18 cellular contexts compared by ENCODE assay signal in the genomic region with DNA sequence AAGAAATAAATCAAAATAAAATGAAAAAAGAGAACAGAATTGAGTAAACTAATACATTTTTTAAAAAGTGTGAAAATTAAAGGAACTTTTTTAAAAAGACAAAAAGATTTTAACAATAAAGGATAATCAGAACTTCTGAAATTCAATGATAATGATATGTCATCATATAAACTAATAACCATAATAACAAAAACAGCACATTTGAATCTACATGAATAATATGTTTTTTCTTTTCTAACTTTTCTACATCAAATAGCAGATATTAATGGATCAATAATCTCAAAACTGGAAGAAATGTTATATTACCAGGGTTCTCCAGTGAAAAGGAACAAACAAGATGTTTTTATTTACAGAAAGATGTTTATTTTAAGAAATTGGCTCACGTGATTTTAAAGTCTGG.
A peak's percentile ranks its signal among the peaks of the same experiment; 100 is the strongest.
DNase-seq lines count a peak whose midpoint lies in the region; ATAC-seq, FAIRE-seq and TF ChIP-seq lines count a peak whose summit lies in the region.
"Had no signal": no experiment of that assay in that cellular context is flagged by ENCODE, and none has a peak within 500 bp of the region (broad histone marks: within the 10 kb centered on the region; RNA-seq: fewer than 3 reads in every experiment).

No MANE protein-coding gene starts in this region.

- H3K9ac ChIP-seq in endothelial cell of umbilical vein (replicated peaks; ENCODE audit: extremely low read depth, insufficient read depth, low read length): no peak overlapping the region

- no peaks in the 10 kb centered on the region for H3K9me1 ChIP-seq in endothelial cell of umbilical vein (replicated peaks; ENCODE audit: control insufficient read depth, extremely low read depth, insufficient read depth, low read length)

- H3K4me1 ChIP-seq in ACC112 (ENCODE audit: control insufficient read depth, insufficient read depth, low read length, unreplicated experiment) (peaks cover 28% of the 10 kb centered on the region), RWPE2 (ENCODE audit: insufficient read depth, poor library complexity, severe bottlenecking) (peaks cover 29% of the 10 kb centered on the region), endothelial cell of umbilical vein (ENCODE audit: control insufficient read depth, extremely low read depth, insufficient read depth, low read length) (peaks cover 18% of the 10 kb centered on the region), neuron (ENCODE audit: insufficient read depth, low read length) (peaks cover 14% of the 10 kb centered on the region)
- H3K4me1 ChIP-seq: HAP-1 had no signal

- CTCF ChIA-PET in endothelial cell of umbilical vein (lab: Charles Lee): no interaction called here

- TF ChIP-seq POLR2A in endothelial cell of umbilical vein (IDR thresholded peaks at IDR 0.05; ENCODE audit: low read depth, low read length): no peak

- POLR2A ChIA-PET in endothelial cell of umbilical vein (lab: Charles Lee): no interaction called here

- FAIRE-seq in endothelial cell of umbilical vein (lab: Jason Lieb, UNC): no peak

- dilution Hi-C loops in endothelial cell of umbilical vein (cut with MboI; ENCODE audit: extremely low pct_ligation_motif_present, low sequenced_read_pairs): no loop called here

- DNase-seq in RWPE2 (ENCODE audit: low spot score): no peak
- DNase-seq in endothelial cell of umbilical vein (ENCODE audit: low read depth, low spot score): no peak
- no peak for DNase-seq in NCI-H2081 treated with DMSO at 0.1 percent for 48 hours (lab: John Stamatoyannopoulos, UW)
- DNase-seq in activated CD4-positive, CD25-positive, alpha-beta regulatory T cell treated with anti-CD3 and anti-CD28 coated beads, Interleukin-2, amount 50 U/mL, for 72 hours: no peak
- DNase-seq in superior temporal gyrus (ENCODE audit: extremely low spot score): no peak
- DNase-seq in NCI-H1694 treated with DMSO at 0.1 percent for 48 hours (lab: John Stamatoyannopoulos, UW): no peak
- DNase-seq: ACHN; CD4-positive, CD25-positive, alpha-beta regulatory T cell; DMS53; NCI-H1436; NCI-H2081; NCI-H2227 treated with DMSO at 0.1 percent for 48 hours; NCI-H526; NK-92 treated with Interleukin-12 subunit alpha and Interleukin-12 subunit beta, amount 100 ng/mL, for 24 hours; OCI-M1 had no signal

- H4K20me1 ChIP-seq in endothelial cell of umbilical vein (replicated peaks; ENCODE audit: control insufficient read depth, extremely low read depth, insufficient read depth, low read length): no peaks in the 10 kb centered on the region

- H3K36me3 ChIP-seq in ACC112 (ENCODE audit: insufficient read depth, low read length) (no peaks in the 10 kb centered on the region), RWPE2 (ENCODE audit: low read depth) (no peaks in the 10 kb centered on the region), endothelial cell of umbilical vein (ENCODE audit: control insufficient read depth in 2 of 2, extremely low read depth in 1 of 2, insufficient read depth in 2 of 2, low read length in 2 of 2) (no peaks in the 10 kb centered on the region), neuron (ENCODE audit: insufficient read depth, low read length) (no peaks in the 10 kb centered on the region)
- H3K36me3 ChIP-seq: HAP-1 had no signal

- H2AFZ ChIP-seq in ACC112 (ENCODE audit: low read length, unreplicated experiment) (peak overlapping the region; percentile 70), endothelial cell of umbilical vein (ENCODE audit: low read depth, low read length) (peak overlapping the region; percentile 42), neuron (ENCODE audit: low read depth, low read length) (peak overlapping the region; percentile 59)

- no peak overlapping the region for H3K4me2 ChIP-seq in endothelial cell of umbilical vein (ENCODE audit: insufficient read depth, low read length)

- H3K9me3 ChIP-seq in RWPE2 (ENCODE audit: severe bottlenecking) (peaks cover 2% of the 10 kb centered on the region), endothelial cell of umbilical vein (replicated peaks; ENCODE audit: control insufficient read depth, insufficient read depth, low read length) (no peaks in the 10 kb centered on the region), neuron (ENCODE audit: low read length) (no peaks in the 10 kb centered on the region)
- H3K9me3 ChIP-seq: HAP-1 had no signal

- BruUV-seq in endothelial cell of umbilical vein (replicated peaks; lab: Mats Ljungman, UMichigan): no TSS peak

- intact Hi-C loops in endothelial cell of umbilical vein (cut with micrococcal nuclease): no loop called here

- TF ChIP-seq CTCF in RWPE2 (IDR thresholded peaks at IDR 0.05; ENCODE audit: poor library complexity, severe bottlenecking): no peak
- TF ChIP-seq CTCF in endothelial cell of umbilical vein (IDR thresholded peaks at IDR 0.05; ENCODE audit: extremely low read depth in 1 of 2, insufficient read depth in 1 of 2, low read depth in 1 of 2, low read length in 2 of 2): no peak

- H3K4me3 ChIP-seq in ACC112 (ENCODE audit: low read depth, low read length) (no peak overlapping the region), RWPE2 (ENCODE audit: severe bottlenecking) (no peak overlapping the region), endothelial cell of umbilical vein (replicated peaks in 1 of 3; ENCODE audit: insufficient read depth in 1 of 3, low read depth in 1 of 3, low read length in 3 of 3) (no peak overlapping the region), neuron (ENCODE audit: low read length) (no peak overlapping the region)
- H3K4me3 ChIP-seq: HAP-1 had no signal

- ATAC-seq in RWPE2 (ENCODE audit: low read depth): no peak

- H3K79me2 ChIP-seq in ACC112 (ENCODE audit: control insufficient read depth, insufficient read depth, low read length, unreplicated experiment): no peaks in the 10 kb centered on the region
- H3K79me2 ChIP-seq in endothelial cell of umbilical vein (ENCODE audit: control insufficient read depth, insufficient read depth, low read length): no peaks in the 10 kb centered on the region

- H3K27me3 ChIP-seq in ACC112 (ENCODE audit: insufficient read depth, low read length) (no peaks in the 10 kb centered on the region), RWPE2 (ENCODE audit: insufficient read depth, poor library complexity, severe bottlenecking) (no peaks in the 10 kb centered on the region), endothelial cell of umbilical vein (ENCODE audit: control insufficient read depth in 2 of 2, insufficient read depth in 2 of 2, low read length in 2 of 2) (no peaks in the 10 kb centered on the region), neuron (ENCODE audit: insufficient read depth, low read length) (no peaks in the 10 kb centered on the region)

- H3K27ac ChIP-seq in ACC112 (ENCODE audit: low read depth, low read length): peak overlapping the region; percentile 65; the same call in 1 of the 2 replicates
- peak overlapping the region; percentile 82 for H3K27ac ChIP-seq in RWPE2 (ENCODE audit: poor library complexity, severe bottlenecking)
- H3K27ac ChIP-seq in endothelial cell of umbilical vein (ENCODE audit: insufficient read depth, low read depth, low read length): no peak overlapping the region

TF ChIP-seq in endothelial cell of umbilical vein, 7 proteins besides CTCF, POLR2A, EP300 and RAD21:
- TF ChIP-seq, protein P1, sequence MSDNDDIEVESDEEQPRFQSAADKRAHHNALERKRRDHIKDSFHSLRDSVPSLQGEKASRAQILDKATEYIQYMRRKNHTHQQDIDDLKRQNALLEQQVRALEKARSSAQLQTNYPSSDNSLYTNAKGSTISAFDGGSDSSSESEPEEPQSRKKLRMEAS (IDR thresholded peaks at IDR 0.05; ENCODE audit: insufficient read depth, insufficient read length): no peak
- TF ChIP-seq EZH2 (IDR thresholded peaks at IDR 0.05; ENCODE audit: borderline replicate concordance, low read depth, low read length, severe bottlenecking) (no peak), MYC (IDR thresholded peaks at IDR 0.05; ENCODE audit: low read depth, low read length) (no peak), POLR2AphosphoS5 (IDR thresholded peaks at IDR 0.05; ENCODE audit: insufficient read depth, low read depth, low read length) (no peak), FOS (IDR thresholded peaks at IDR 0.05; ENCODE audit: borderline replicate concordance, insufficient read depth, low read length) (no peak), GATA2 (IDR thresholded peaks at IDR 0.05; ENCODE audit: insufficient read depth, insufficient read length, low read depth, low read length) (no peak), JUN (IDR thresholded peaks at IDR 0.05; ENCODE audit: borderline replicate concordance, insufficient read depth, insufficient read length, low read depth) (no peak)
TF ChIP-seq in endothelial cell of umbilical vein: peak in this region for 0.
